ENCODE assay signal across 1 cellular context in genomic region chr18:2326999-2327398, GRCh38.
TF ChIP-seq lines count a peak whose summit lies in the region.

No MANE protein-coding gene starts in this region.

TF ChIP-seq in GM12878, 131 proteins besides CTCF, POLR2A, EP300 and RAD21:
- TF ChIP-seq HDAC6 (IDR thresholded peaks at IDR 0.05; ENCODE audit: unreplicated experiment) (no peak), PAX8 (IDR thresholded peaks at IDR 0.05) (no peak), IRF4 (IDR thresholded peaks at IDR 0.05; ENCODE audit: low read depth, low read length) (no peak), ZNF217 (IDR thresholded peaks at IDR 0.05) (no peak), STAT3 (IDR thresholded peaks at IDR 0.05; ENCODE audit: low read depth, low read length) (no peak), NR2F1 (conservative IDR thresholded peaks at IDR 0.05) (no peak), GATAD2B (conservative IDR thresholded peaks at IDR 0.05; ENCODE audit: low read depth) (no peak), RUNX3 (IDR thresholded peaks at IDR 0.05; ENCODE audit: low read length) (no peak), ZNF622 (IDR thresholded peaks at IDR 0.05) (no peak)
- TF ChIP-seq, protein P1, sequence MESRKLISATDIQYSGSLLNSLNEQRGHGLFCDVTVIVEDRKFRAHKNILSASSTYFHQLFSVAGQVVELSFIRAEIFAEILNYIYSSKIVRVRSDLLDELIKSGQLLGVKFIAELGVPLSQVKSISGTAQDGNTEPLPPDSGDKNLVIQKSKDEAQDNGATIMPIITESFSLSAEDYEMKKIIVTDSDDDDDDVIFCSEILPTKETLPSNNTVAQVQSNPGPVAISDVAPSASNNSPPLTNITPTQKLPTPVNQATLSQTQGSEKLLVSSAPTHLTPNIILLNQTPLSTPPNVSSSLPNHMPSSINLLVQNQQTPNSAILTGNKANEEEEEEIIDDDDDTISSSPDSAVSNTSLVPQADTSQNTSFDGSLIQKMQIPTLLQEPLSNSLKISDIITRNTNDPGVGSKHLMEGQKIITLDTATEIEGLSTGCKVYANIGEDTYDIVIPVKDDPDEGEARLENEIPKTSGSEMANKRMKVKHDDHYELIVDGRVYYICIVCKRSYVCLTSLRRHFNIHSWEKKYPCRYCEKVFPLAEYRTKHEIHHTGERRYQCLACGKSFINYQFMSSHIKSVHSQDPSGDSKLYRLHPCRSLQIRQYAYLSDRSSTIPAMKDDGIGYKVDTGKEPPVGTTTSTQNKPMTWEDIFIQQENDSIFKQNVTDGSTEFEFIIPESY (IDR thresholded peaks at IDR 0.05) = no peak
- TF ChIP-seq, protein P2, sequence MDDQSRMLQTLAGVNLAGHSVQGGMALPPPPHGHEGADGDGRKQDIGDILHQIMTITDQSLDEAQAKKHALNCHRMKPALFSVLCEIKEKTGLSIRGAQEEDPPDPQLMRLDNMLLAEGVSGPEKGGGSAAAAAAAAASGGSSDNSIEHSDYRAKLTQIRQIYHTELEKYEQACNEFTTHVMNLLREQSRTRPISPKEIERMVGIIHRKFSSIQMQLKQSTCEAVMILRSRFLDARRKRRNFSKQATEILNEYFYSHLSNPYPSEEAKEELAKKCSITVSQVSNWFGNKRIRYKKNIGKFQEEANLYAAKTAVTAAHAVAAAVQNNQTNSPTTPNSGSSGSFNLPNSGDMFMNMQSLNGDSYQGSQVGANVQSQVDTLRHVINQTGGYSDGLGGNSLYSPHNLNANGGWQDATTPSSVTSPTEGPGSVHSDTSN (IDR thresholded peaks at IDR 0.05; ENCODE audit: insufficient replicate concordance, low read depth, low read length) = no peak
